27 cellular contexts compared by ENCODE assay signal in the genomic region with DNA sequence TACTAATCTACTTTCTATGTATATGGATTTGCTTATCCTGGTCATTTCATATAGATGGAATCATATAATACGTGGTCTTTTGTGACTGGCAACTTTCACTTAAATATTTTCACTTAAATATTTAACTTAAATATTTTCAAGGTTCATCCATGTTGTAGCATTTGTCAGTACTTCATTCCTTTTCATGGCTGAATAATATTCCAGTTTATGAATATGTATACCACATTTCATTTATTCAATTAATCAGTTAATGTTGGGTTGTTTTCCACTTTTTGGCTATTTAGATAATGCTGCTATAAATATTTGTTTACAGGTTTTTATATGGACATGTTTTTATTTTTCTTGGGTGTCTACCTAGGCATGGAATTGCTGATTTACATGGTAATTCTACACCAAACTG.
"Had no signal": no experiment of that assay in that cellular context is flagged by ENCODE, and none has a peak within 500 bp of the region (broad histone marks: within the 10 kb centered on the region; RNA-seq: fewer than 3 reads in every experiment).

No MANE protein-coding gene starts in this region.

- H3K27me3 ChIP-seq: dorsolateral prefrontal cortex, esophagus squamous epithelium, gastrocnemius medialis, heart right ventricle had no signal

- FAIRE-seq: colon, endothelial cell of umbilical vein, kidney had no signal

- H3K4me3 ChIP-seq: coronary artery, dorsolateral prefrontal cortex, esophagus squamous epithelium, gastrocnemius medialis, heart right ventricle, left ventricle myocardium inferior, lower lobe of right lung, mucosa of descending colon had no signal

- H3K27ac ChIP-seq: coronary artery, dorsolateral prefrontal cortex, esophagus squamous epithelium, gastrocnemius medialis, heart right ventricle, left ventricle myocardium inferior, lower lobe of right lung had no signal

- ATAC-seq: esophagus mucosa; gastrocnemius medialis; heart right ventricle; left colon; left lobe of liver; lower lobe of right lung; mucosa of descending colon; naive thymus-derived CD8-positive, alpha-beta T cell had no signal

- H3K4me1 ChIP-seq: esophagus squamous epithelium, gastrocnemius medialis had no signal

- DNase-seq: dermis blood vessel endothelial cell; dorsolateral prefrontal cortex; effector CD4-positive, alpha-beta T cell; effector memory CD4-positive, alpha-beta T cell; esophagus squamous epithelium; foreskin fibroblast; foreskin melanocyte; gastrocnemius medialis; glutamatergic neuron; head of caudate nucleus; heart right ventricle; hippocampal formation; islet precursor cell; kidney; kidney glomerular epithelial cell; left colon; left ventricle myocardium inferior; lower lobe of right lung; mesenchymal stem cell; mucosa of descending colon; naive B cell; naive thymus-derived CD8-positive, alpha-beta T cell had no signal

- H3K9me3 ChIP-seq: gastrocnemius medialis had no signal
